Comparison of ENCODE assay signal across 27 cellular contexts in genomic region chr5:79420248-79420647, GRCh38.
DNase-seq lines count a peak whose midpoint lies in the region; ATAC-seq, FAIRE-seq and TF ChIP-seq lines count a peak whose summit lies in the region.
"Had no signal": no experiment of that assay in that cellular context is flagged by ENCODE, and none has a peak within 500 bp of the region (broad histone marks: within the 10 kb centered on the region; RNA-seq: fewer than 3 reads in every experiment).

No MANE protein-coding gene starts in this region.

- no peaks in the 10 kb centered on the region for H4K20me1 ChIP-seq in HepG2 (ENCODE audit: insufficient read depth, low read length)
- H4K20me1 ChIP-seq: BLaER1 treated with 17β-estradiol and CSF1 and Interleukin-3, amounts not matched to agents 10 nM and 100 nM had no signal

- POLR2A ChIA-PET in HepG2 (lab: Yijun Ruan, JAX) = no interaction called here

- in situ Hi-C loops in HepG2 (cut with HindIII; ENCODE audit: extremely low pct_ligation_motif_present, low pct_unique_long_range_greater_than_20kb) = no loop called here

- no peak overlapping the region for H2AFZ ChIP-seq in HepG2 (ENCODE audit: low read length)
- H2AFZ ChIP-seq: GM23248 had no signal

- H3K4me3 ChIP-seq in HepG2 (replicated peaks in 1 of 3; ENCODE audit: insufficient read depth in 1 of 3, low read depth in 2 of 3, low read length in 3 of 3) (no peak overlapping the region), right lobe of liver (no peak overlapping the region)
- H3K4me3 ChIP-seq: A549; BLaER1 treated with 17β-estradiol and CSF1 and Interleukin-3, amounts not matched to agents 10 nM and 100 nM; GM12878; GM23248 had no signal

- no peak for TF ChIP-seq POLR2A in HepG2 (IDR thresholded peaks at IDR 0.05; ENCODE audit: insufficient read depth in 1 of 2, low read depth in 2 of 2, low read length in 2 of 2)
- no peak for TF ChIP-seq POLR2A in right lobe of liver (IDR thresholded peaks at IDR 0.05)

- DNase-seq in HepG2 (ENCODE audit: low spot score) (peak; percentile 47), right lobe of liver (no peak), SW480 (ENCODE audit: low spot score) (peak; percentile 89), NOMO-1 (lab: John Stamatoyannopoulos, UW; ENCODE audit: unreplicated experiment in 2 of 2) (no peak), dermis blood vessel endothelial cell (no peak)
- DNase-seq in activated naive CD8-positive, alpha-beta T cell treated with anti-CD3 and anti-CD28 coated beads, Interleukin-2, amount 50 U/mL, for 24 hours = no peak
- DNase-seq: 8988T; ACHN; AML-193; BE2C; CD4-positive, alpha-beta T cell; CD8-positive, alpha-beta memory T cell; DMS 273 treated with DMSO at 0.1 percent for 48 hours; DMS79; EL; GDM1; H7; HCEC 1CT had no signal

- H3K4me2 ChIP-seq in HepG2 (ENCODE audit: low read depth, low read length) = no peak overlapping the region
- H3K4me2 ChIP-seq: A549; BLaER1 treated with 17β-estradiol and CSF1 and Interleukin-3, amounts not matched to agents 10 nM and 100 nM had no signal

- no peaks in the 10 kb centered on the region for H3K36me3 Mint-ChIP-seq in activated naive CD8-positive, alpha-beta T cell treated with anti-CD3 and anti-CD28 coated beads, Interleukin-2, amount 50 U/mL, for 24 hours (ENCODE audit: low read depth)
- H3K36me3 Mint-ChIP-seq: CD14-positive monocyte; CD8-positive, alpha-beta memory T cell had no signal

- H3K9me3 ChIP-seq in HepG2 (ENCODE audit: low read length) (no peaks in the 10 kb centered on the region), right lobe of liver (no peaks in the 10 kb centered on the region)
- H3K9me3 ChIP-seq: A549; BE2C; BLaER1 treated with 17β-estradiol and CSF1 and Interleukin-3, amounts not matched to agents 10 nM and 100 nM had no signal

- no peak for FAIRE-seq in HepG2 (lab: Jason Lieb, UNC)
- FAIRE-seq: D721Med, GM12878, GM19239, H1 had no signal

- no peak overlapping the region for H3K4me3 Mint-ChIP-seq in activated naive CD8-positive, alpha-beta T cell treated with anti-CD3 and anti-CD28 coated beads, Interleukin-2, amount 50 U/mL, for 24 hours
- H3K4me3 Mint-ChIP-seq: CD14-positive monocyte; CD4-positive, alpha-beta T cell; CD8-positive, alpha-beta memory T cell had no signal

- no TSS peak for BruUV-seq in HepG2 (replicated peaks; lab: Mats Ljungman, UMichigan)

- WGBS in HepG2 (ENCODE audit: low lambda C conversion rate) = 60% methylated on average over 3 of the region's 3 CpGs
- WGBS in right lobe of liver (ENCODE audit: insufficient coverage, low coverage, low lambda C conversion rate, missing lambda C conversion rate) = 84% methylated on average over 3 of the region's 3 CpGs

- H3K9me3 Mint-ChIP-seq in activated naive CD8-positive, alpha-beta T cell treated with anti-CD3 and anti-CD28 coated beads, Interleukin-2, amount 50 U/mL, for 24 hours = no peaks in the 10 kb centered on the region
- H3K9me3 Mint-ChIP-seq: CD14-positive monocyte; CD4-positive, alpha-beta T cell; CD8-positive, alpha-beta memory T cell had no signal

- peaks cover 25% of the 10 kb centered on the region for H3K4me1 ChIP-seq in HepG2 (ENCODE audit: insufficient read depth, low read length)
- H3K4me1 ChIP-seq in right lobe of liver = no peaks in the 10 kb centered on the region
- H3K4me1 ChIP-seq: A549 had no signal

- H3K36me3 ChIP-seq in HepG2 (replicated peaks in 1 of 2; ENCODE audit: control insufficient read depth in 1 of 2, insufficient read depth in 2 of 2, low read length in 2 of 2) = peaks cover 0 to 5% of the 10 kb centered on the region in 2 experiments; a peak in 1 of 5 replicates
- H3K36me3 ChIP-seq in right lobe of liver = no peaks in the 10 kb centered on the region
- H3K36me3 ChIP-seq: BE2C had no signal

- H3K27ac ChIP-seq in HepG2 (ENCODE audit: extremely low read length, insufficient read depth, low read length) (no peak overlapping the region), right lobe of liver (no peak overlapping the region)
- H3K27ac ChIP-seq: A549; BLaER1 treated with 17β-estradiol and CSF1 and Interleukin-3, amounts not matched to agents 10 nM and 100 nM; GM23248 had no signal

- 0 out of 4 replicates have a peak, but pooled peaks of 1 of the 2 experiments have one; percentile 27 for TF ChIP-seq EP300 in HepG2 (IDR thresholded peaks at IDR 0.05; ENCODE audit: low read depth in 2 of 2, low read length in 2 of 2)
- TF ChIP-seq EP300 in HepG2 (CRISPR knock-in tag; IDR thresholded peaks at IDR 0.05; ENCODE audit: borderline replicate concordance) = no peak

- intact Hi-C loops in HepG2 (cut with micrococcal nuclease; ENCODE audit: unreplicated experiment) = no loop called here
- intact Hi-C loops in right lobe of liver (cut with DNase I) = no loop called here

- H3K4me1 Mint-ChIP-seq in activated naive CD8-positive, alpha-beta T cell treated with anti-CD3 and anti-CD28 coated beads, Interleukin-2, amount 50 U/mL, for 24 hours = no peaks in the 10 kb centered on the region

- CTCF ChIA-PET in HepG2 (lab: Yijun Ruan, JAX; ENCODE audit: low intra/inter-chr PET ratio, low total read pairs) = no interaction called here

- no peak overlapping the region for H3K27ac Mint-ChIP-seq in activated naive CD8-positive, alpha-beta T cell treated with anti-CD3 and anti-CD28 coated beads, Interleukin-2, amount 50 U/mL, for 24 hours
- H3K27ac Mint-ChIP-seq: CD14-positive monocyte; CD4-positive, alpha-beta T cell; CD8-positive, alpha-beta memory T cell had no signal

- no peak for TF ChIP-seq RAD21 in HepG2 (CRISPR knock-in tag; IDR thresholded peaks at IDR 0.05)

- TF ChIP-seq CTCF in HepG2 (CRISPR knock-in tag; IDR thresholded peaks at IDR 0.05) (no peak), right lobe of liver (IDR thresholded peaks at IDR 0.05) (no peak)

- H3K79me2 ChIP-seq in HepG2 (ENCODE audit: insufficient read depth, low read length) = no peaks in the 10 kb centered on the region

- ATAC-seq in HepG2 (peak; percentile 55; the same call in 2 of the 3 replicates), right lobe of liver (no peak), HG02885 (IDR thresholded peaks at IDR 0.05; ENCODE audit: poor library complexity, unreplicated experiment) (no peak)
- peak; percentile 33 for ATAC-seq in activated naive CD8-positive, alpha-beta T cell treated with anti-CD3 and anti-CD28 coated beads, Interleukin-2, amount 50 U/mL, for 24 hours
- ATAC-seq: A549, GM12878 had no signal

- no peaks in the 10 kb centered on the region for H3K27me3 Mint-ChIP-seq in activated naive CD8-positive, alpha-beta T cell treated with anti-CD3 and anti-CD28 coated beads, Interleukin-2, amount 50 U/mL, for 24 hours
- H3K27me3 Mint-ChIP-seq: CD4-positive, alpha-beta T cell; CD8-positive, alpha-beta memory T cell had no signal

- H3K9ac ChIP-seq in HepG2 (ENCODE audit: insufficient read depth, low read depth, low read length) = no peak overlapping the region
- H3K9ac ChIP-seq: BLaER1 treated with 17β-estradiol and CSF1 and Interleukin-3, amounts not matched to agents 10 nM and 100 nM; GM23248 had no signal

- H3K27me3 ChIP-seq in HepG2 (ENCODE audit: control insufficient read depth in 1 of 2, insufficient read depth in 2 of 2, low read length in 2 of 2) = no peaks in the 10 kb centered on the region
- H3K27me3 ChIP-seq in right lobe of liver = no peaks in the 10 kb centered on the region
- H3K27me3 ChIP-seq: BLaER1 treated with 17β-estradiol and CSF1 and Interleukin-3, amounts not matched to agents 10 nM and 100 nM had no signal

TF ChIP-seq in HepG2, 621 proteins besides CTCF, POLR2A, EP300 and RAD21 (continues in another document):
- TF ChIP-seq ARID5B (CRISPR knock-in tag; IDR thresholded peaks at IDR 0.05) (peak; percentile 15; the same call in 1 of the 2 replicates), PAWR (CRISPR knock-in tag; IDR thresholded peaks at IDR 0.05; ENCODE audit: borderline replicate concordance) (no peak), PPARG (CRISPR knock-in tag; conservative IDR thresholded peaks at IDR 0.05) (no peak), ZNF44 (CRISPR knock-in tag; IDR thresholded peaks at IDR 0.05) (no peak), RARA (CRISPR knock-in tag; IDR thresholded peaks at IDR 0.05) (0 out of 2 replicates have a peak, but pooled peaks have one; percentile 20), SOX13 (IDR thresholded peaks at IDR 0.05) (no peak), SOX13 (CRISPR knock-in tag; conservative IDR thresholded peaks at IDR 0.05 in 1 of 2, IDR thresholded peaks at IDR 0.05 in 1 of 2) (0 out of 4 replicates have a peak, but pooled peaks of 1 of the 2 experiments have one; percentile 19), TCF7 (IDR thresholded peaks at IDR 0.05; ENCODE audit: low read depth) (peak; percentile 66), ZNF207 (IDR thresholded peaks at IDR 0.05; ENCODE audit: borderline replicate concordance) (no peak)

Comparison
In these comparisons a context has a peak if more than half of its experiments do, and no peak if none do; other contexts are left out.
1. ATAC-seq: peak in HepG2 (single experiment) and activated naive CD8-positive, alpha-beta T cell treated with anti-CD3 and anti-CD28 coated beads, Interleukin-2, amount 50 U/mL, for 24 hours (single experiment); none in right lobe of liver (0 of 4) and HG02885 (single experiment).
2. DNase-seq: peak in HepG2 (single experiment) and SW480 (single experiment); none in right lobe of liver (0 of 3), activated naive CD8-positive, alpha-beta T cell treated with anti-CD3 and anti-CD28 coated beads, Interleukin-2, amount 50 U/mL, for 24 hours (single experiment), NOMO-1 (0 of 2) and dermis blood vessel endothelial cell (single experiment).